ENCODE assay signal across 19 cellular contexts in the genomic region with DNA sequence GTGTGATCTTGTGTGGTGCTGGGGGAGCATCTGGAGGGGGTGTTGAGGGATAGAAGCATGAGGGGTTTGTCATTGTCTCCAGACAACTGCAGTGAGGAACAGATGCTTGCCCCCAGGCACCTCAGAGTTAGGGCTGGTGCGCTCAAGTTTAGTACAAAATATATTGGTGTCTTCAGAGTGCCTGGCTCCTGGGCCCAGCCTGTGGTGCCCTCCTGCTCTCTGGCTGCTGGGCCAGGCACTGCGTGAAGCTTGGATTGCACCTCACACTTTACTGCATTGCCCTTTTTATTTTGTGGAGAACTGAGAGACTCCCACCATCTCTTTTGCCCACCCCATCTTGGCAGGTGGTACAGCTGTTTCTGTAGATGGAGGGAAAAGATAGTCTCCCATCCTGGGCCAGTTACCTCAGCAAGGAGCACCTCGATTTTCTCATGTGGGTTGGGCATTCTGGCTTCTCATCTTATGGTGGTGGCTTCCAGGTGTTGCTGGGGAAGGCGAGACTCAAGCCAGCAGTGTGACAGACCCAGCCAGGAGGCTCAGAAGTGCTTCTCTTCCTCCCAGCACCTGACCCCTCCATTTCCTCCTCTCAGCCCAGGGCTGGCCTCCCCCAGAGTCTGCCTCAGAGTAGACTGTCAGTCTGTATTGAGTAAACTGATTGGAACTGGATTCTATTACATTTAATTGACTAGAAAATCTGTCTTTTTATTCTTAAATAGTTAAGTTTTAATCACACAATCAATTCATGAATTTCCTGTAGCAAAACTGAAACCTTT.
A peak's percentile ranks its signal among the peaks of the same experiment; 100 is the strongest.
DNase-seq lines count a peak whose midpoint lies in the region; ATAC-seq, FAIRE-seq and TF ChIP-seq lines count a peak whose summit lies in the region.
"Had no signal": no experiment of that assay in that cellular context is flagged by ENCODE, and none has a peak within 500 bp of the region (broad histone marks: within the 10 kb centered on the region; RNA-seq: fewer than 3 reads in every experiment).

No MANE protein-coding gene starts in this region.

- no peaks in the 10 kb centered on the region for H3K27me3 ChIP-seq in CD4-positive, CD25-positive, alpha-beta regulatory T cell (ENCODE audit: control insufficient read depth, insufficient read depth, low read length)

- DNase-seq in activated CD4-positive, alpha-beta T cell treated with anti-CD3 and anti-CD28 coated beads, Interleukin-2, amount 10 ng/mL, durations not matched to agents 7 days and 5 days = no peak
- no peak for DNase-seq in activated CD4-positive, alpha-beta T cell treated with anti-CD3 and anti-CD28 coated beads, Interleukin-2, amount 50 U/mL, for 1 hour
- DNase-seq in CD4-positive, CD25-positive, alpha-beta regulatory T cell = peak in 1 of 3 donors; percentile 17
- DNase-seq in activated CD8-positive, alpha-beta T cell treated with anti-CD3 and anti-CD28 coated beads for 36 hours = no peak
- DNase-seq in mesenteric fat pad (ENCODE audit: low spot score) = peak; percentile 47
- no peak for DNase-seq in NOMO-1 treated with dmso at 0.1 percent for 144 hours (lab: John Stamatoyannopoulos, UW; ENCODE audit: unreplicated experiment)
- no peak for DNase-seq in GM19239 (ENCODE audit: insufficient read length, low spot score)
- DNase-seq: activated CD4-positive, CD25-positive, alpha-beta regulatory T cell; foreskin fibroblast; hypothalamus; mesenchymal stem cell; NCI-H1436; NCI-H2171; NK-92 treated with Interleukin-12 subunit alpha and Interleukin-12 subunit beta, amount 100 ng/mL, for 24 hours; SW 1271 had no signal

- intact Hi-C loops in activated CD8-positive, alpha-beta T cell treated with anti-CD3 and anti-CD28 coated beads for 36 hours (cut with micrococcal nuclease) = no loop called here

- POLR2A ChIA-PET in activated CD4-positive, alpha-beta T cell treated with anti-CD3 and anti-CD28 coated beads, Interleukin-2, amount 10 ng/mL, durations not matched to agents 7 days and 5 days (lab: Charles Lee) = no interaction called here
- POLR2A ChIA-PET in activated CD8-positive, alpha-beta T cell treated with anti-CD3 and anti-CD28 coated beads for 36 hours (lab: Charles Lee) = no interaction called here

- no peak for FAIRE-seq in GM19239 (lab: Jason Lieb, UNC)
- FAIRE-seq: astrocyte, endothelial cell of umbilical vein had no signal

- CTCF ChIA-PET in activated CD4-positive, alpha-beta T cell treated with anti-CD3 and anti-CD28 coated beads, Interleukin-2, amount 10 ng/mL, durations not matched to agents 7 days and 5 days (lab: Charles Lee) = interaction anchor here (1.0 to 1.3 kb wide), 3 partner anchors 19 to 291 kb away, joined by 3 to 4 read pairs (median 3); no protein-coding TSS in a partner anchor
- CTCF ChIA-PET in activated CD8-positive, alpha-beta T cell treated with anti-CD3 and anti-CD28 coated beads for 36 hours (lab: Charles Lee) = no interaction called here

- no peaks in the 10 kb centered on the region for H3K36me3 ChIP-seq in CD4-positive, CD25-positive, alpha-beta regulatory T cell (ENCODE audit: control insufficient read depth, insufficient read depth, low read length)

- no peak overlapping the region for H3K4me3 ChIP-seq in CD4-positive, CD25-positive, alpha-beta regulatory T cell (ENCODE audit: low read depth, low read length)

- no peaks in the 10 kb centered on the region for H3K27me3 Mint-ChIP-seq in activated CD4-positive, alpha-beta T cell treated with anti-CD3 and anti-CD28 coated beads, Interleukin-2, amount 10 ng/mL, durations not matched to agents 7 days and 5 days
- no peaks in the 10 kb centered on the region for H3K27me3 Mint-ChIP-seq in CD4-positive, CD25-positive, alpha-beta regulatory T cell
- H3K27me3 Mint-ChIP-seq in activated CD8-positive, alpha-beta T cell treated with anti-CD3 and anti-CD28 coated beads for 36 hours = no peaks in the 10 kb centered on the region
- no peaks in the 10 kb centered on the region for H3K27me3 Mint-ChIP-seq in stimulated activated memory B cell treated with anti-CD40 and anti-IgM and Interleukin-4, amounts not matched to agents 10 μg/mL and 1 μg/mL and 100 μg/mL, for 72 hours

- H3K36me3 Mint-ChIP-seq in activated CD4-positive, alpha-beta T cell treated with anti-CD3 and anti-CD28 coated beads, Interleukin-2, amount 10 ng/mL, durations not matched to agents 7 days and 5 days (ENCODE audit: low read depth) = no peaks in the 10 kb centered on the region
- H3K36me3 Mint-ChIP-seq in CD4-positive, CD25-positive, alpha-beta regulatory T cell = peaks cover 12% of the 10 kb centered on the region
- H3K36me3 Mint-ChIP-seq in activated CD8-positive, alpha-beta T cell treated with anti-CD3 and anti-CD28 coated beads for 36 hours (ENCODE audit: low read depth) = no peaks in the 10 kb centered on the region
- H3K36me3 Mint-ChIP-seq in stimulated activated memory B cell treated with anti-CD40 and anti-IgM and Interleukin-4, amounts not matched to agents 10 μg/mL and 1 μg/mL and 100 μg/mL, for 72 hours = peaks cover 8% of the 10 kb centered on the region

- peak overlapping the region; percentile 78 for H3K27ac Mint-ChIP-seq in activated CD4-positive, alpha-beta T cell treated with anti-CD3 and anti-CD28 coated beads, Interleukin-2, amount 10 ng/mL, durations not matched to agents 7 days and 5 days
- H3K27ac Mint-ChIP-seq in CD4-positive, CD25-positive, alpha-beta regulatory T cell = peak overlapping the region; percentile 61 to 83 (median 65)
- peak overlapping the region; percentile 63 for H3K27ac Mint-ChIP-seq in activated CD8-positive, alpha-beta T cell treated with anti-CD3 and anti-CD28 coated beads for 36 hours
- no peak overlapping the region for H3K27ac Mint-ChIP-seq in stimulated activated memory B cell treated with anti-CD40 and anti-IgM and Interleukin-4, amounts not matched to agents 10 μg/mL and 1 μg/mL and 100 μg/mL, for 72 hours

- H3K4me1 Mint-ChIP-seq in activated CD4-positive, alpha-beta T cell treated with anti-CD3 and anti-CD28 coated beads, Interleukin-2, amount 10 ng/mL, durations not matched to agents 7 days and 5 days = peaks cover 19% of the 10 kb centered on the region
- H3K4me1 Mint-ChIP-seq in CD4-positive, CD25-positive, alpha-beta regulatory T cell = peaks cover 0 to 24% (median 9%) of the 10 kb centered on the region in 4 donors
- H3K4me1 Mint-ChIP-seq in activated CD8-positive, alpha-beta T cell treated with anti-CD3 and anti-CD28 coated beads for 36 hours (ENCODE audit: low read depth) = peaks cover 16% of the 10 kb centered on the region
- H3K4me1 Mint-ChIP-seq in stimulated activated memory B cell treated with anti-CD40 and anti-IgM and Interleukin-4, amounts not matched to agents 10 μg/mL and 1 μg/mL and 100 μg/mL, for 72 hours = no peaks in the 10 kb centered on the region
- H3K4me1 Mint-ChIP-seq: neural crest cell had no signal

- TF ChIP-seq CTCF in activated CD8-positive, alpha-beta T cell treated with anti-CD3 and anti-CD28 coated beads for 36 hours (IDR thresholded peaks at IDR 0.05) = no peak

- no peaks in the 10 kb centered on the region for H3K9me3 Mint-ChIP-seq in activated CD4-positive, alpha-beta T cell treated with anti-CD3 and anti-CD28 coated beads, Interleukin-2, amount 10 ng/mL, durations not matched to agents 7 days and 5 days
- H3K9me3 Mint-ChIP-seq in CD4-positive, CD25-positive, alpha-beta regulatory T cell = no peaks in the 10 kb centered on the region
- H3K9me3 Mint-ChIP-seq in activated CD8-positive, alpha-beta T cell treated with anti-CD3 and anti-CD28 coated beads for 36 hours = no peaks in the 10 kb centered on the region
- no peaks in the 10 kb centered on the region for H3K9me3 Mint-ChIP-seq in stimulated activated memory B cell treated with anti-CD40 and anti-IgM and Interleukin-4, amounts not matched to agents 10 μg/mL and 1 μg/mL and 100 μg/mL, for 72 hours
- H3K9me3 Mint-ChIP-seq: neural crest cell had no signal

- H3K4me3 Mint-ChIP-seq in activated CD4-positive, alpha-beta T cell treated with anti-CD3 and anti-CD28 coated beads, Interleukin-2, amount 10 ng/mL, durations not matched to agents 7 days and 5 days = no peak overlapping the region
- H3K4me3 Mint-ChIP-seq in CD4-positive, CD25-positive, alpha-beta regulatory T cell = no peak overlapping the region
- H3K4me3 Mint-ChIP-seq in activated CD8-positive, alpha-beta T cell treated with anti-CD3 and anti-CD28 coated beads for 36 hours = no peak overlapping the region
- H3K4me3 Mint-ChIP-seq in stimulated activated memory B cell treated with anti-CD40 and anti-IgM and Interleukin-4, amounts not matched to agents 10 μg/mL and 1 μg/mL and 100 μg/mL, for 72 hours = no peak overlapping the region
- H3K4me3 Mint-ChIP-seq: neural crest cell had no signal

- no peaks in the 10 kb centered on the region for H3K9me3 ChIP-seq in CD4-positive, CD25-positive, alpha-beta regulatory T cell (ENCODE audit: control insufficient read depth in 2 of 2, low read length in 2 of 2)

- H3K27ac ChIP-seq in CD4-positive, CD25-positive, alpha-beta regulatory T cell (ENCODE audit: insufficient read depth, low read length, poor library complexity, severe bottlenecking) = no peak overlapping the region

- peak in 1 of 2 donors; percentile 29 for ATAC-seq in CD4-positive, CD25-positive, alpha-beta regulatory T cell (ENCODE audit: low read depth in 2 of 2)
- peak; percentile 45 for ATAC-seq in activated CD8-positive, alpha-beta T cell treated with anti-CD3 and anti-CD28 coated beads for 36 hours
- ATAC-seq in stimulated activated memory B cell treated with anti-CD40 and anti-IgM and Interleukin-4, amounts not matched to agents 10 μg/mL and 1 μg/mL and 100 μg/mL, for 72 hours = no peak

- H3K4me1 ChIP-seq in CD4-positive, CD25-positive, alpha-beta regulatory T cell (ENCODE audit: control insufficient read depth, insufficient read depth, low read length, poor library complexity, severe bottlenecking) = peaks cover 5% of the 10 kb centered on the region
